ENCODE assay signal across 14 cellular contexts in the genomic region with DNA sequence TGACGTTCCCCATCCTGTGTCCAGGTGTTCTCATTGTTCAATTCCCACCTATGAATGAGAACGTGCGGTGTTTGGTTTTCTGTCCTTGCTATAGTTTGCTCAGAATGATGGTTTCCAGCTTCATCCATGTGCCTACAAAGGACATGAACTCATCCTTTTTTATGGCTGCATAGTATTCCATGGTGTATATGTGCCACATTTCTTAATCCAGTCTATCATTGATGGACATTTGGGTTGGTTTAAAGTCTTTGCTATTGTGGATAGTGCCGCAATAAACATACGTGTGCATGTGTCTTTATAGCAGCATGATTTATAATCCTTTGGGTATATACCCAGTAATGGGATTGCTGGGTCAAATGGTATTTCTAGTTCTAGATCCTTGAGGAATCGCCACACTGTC. TPM values are rescaled to one million over a fixed set of nuclear protein-coding genes. Genes with fewer than 3 reads are reported as not detected.
"Had no signal": no experiment of that assay in that cellular context is flagged by ENCODE, and none has a peak within 500 bp of the region (broad histone marks: within the 10 kb centered on the region; RNA-seq: fewer than 3 reads in every experiment).

No MANE protein-coding gene starts in this region.

RNA-seq across cellular contexts. Expression of gene CTXND2, which starts 41.8 kb away (rescaled TPM):
- total RNA-seq: stomach, subcutaneous adipose tissue, suprapubic skin, temporal lobe, thoracic aorta, thyroid gland, tibial nerve, transverse colon, upper lobe of left lung, upper lobe of right lung, ureter, urinary bladder, uterus, vagina had no signal
- polyA plus RNA-seq: stomach, urinary bladder had no signal

RNA-seq across cellular contexts. Expression of gene ANXA9, which starts 53.3 kb away (rescaled TPM):
- total RNA-seq: stomach, temporal lobe, thoracic aorta had no signal
